1 cellular context compared by ENCODE assay signal in genomic region chr14:69539631-69540410, GRCh38.
TF ChIP-seq lines count a peak whose summit lies in the region.

No MANE protein-coding gene starts in this region.

TF ChIP-seq in liver, 16 proteins besides CTCF, POLR2A, EP300 and RAD21 (continued from another document):
- TF ChIP-seq, protein P1, sequence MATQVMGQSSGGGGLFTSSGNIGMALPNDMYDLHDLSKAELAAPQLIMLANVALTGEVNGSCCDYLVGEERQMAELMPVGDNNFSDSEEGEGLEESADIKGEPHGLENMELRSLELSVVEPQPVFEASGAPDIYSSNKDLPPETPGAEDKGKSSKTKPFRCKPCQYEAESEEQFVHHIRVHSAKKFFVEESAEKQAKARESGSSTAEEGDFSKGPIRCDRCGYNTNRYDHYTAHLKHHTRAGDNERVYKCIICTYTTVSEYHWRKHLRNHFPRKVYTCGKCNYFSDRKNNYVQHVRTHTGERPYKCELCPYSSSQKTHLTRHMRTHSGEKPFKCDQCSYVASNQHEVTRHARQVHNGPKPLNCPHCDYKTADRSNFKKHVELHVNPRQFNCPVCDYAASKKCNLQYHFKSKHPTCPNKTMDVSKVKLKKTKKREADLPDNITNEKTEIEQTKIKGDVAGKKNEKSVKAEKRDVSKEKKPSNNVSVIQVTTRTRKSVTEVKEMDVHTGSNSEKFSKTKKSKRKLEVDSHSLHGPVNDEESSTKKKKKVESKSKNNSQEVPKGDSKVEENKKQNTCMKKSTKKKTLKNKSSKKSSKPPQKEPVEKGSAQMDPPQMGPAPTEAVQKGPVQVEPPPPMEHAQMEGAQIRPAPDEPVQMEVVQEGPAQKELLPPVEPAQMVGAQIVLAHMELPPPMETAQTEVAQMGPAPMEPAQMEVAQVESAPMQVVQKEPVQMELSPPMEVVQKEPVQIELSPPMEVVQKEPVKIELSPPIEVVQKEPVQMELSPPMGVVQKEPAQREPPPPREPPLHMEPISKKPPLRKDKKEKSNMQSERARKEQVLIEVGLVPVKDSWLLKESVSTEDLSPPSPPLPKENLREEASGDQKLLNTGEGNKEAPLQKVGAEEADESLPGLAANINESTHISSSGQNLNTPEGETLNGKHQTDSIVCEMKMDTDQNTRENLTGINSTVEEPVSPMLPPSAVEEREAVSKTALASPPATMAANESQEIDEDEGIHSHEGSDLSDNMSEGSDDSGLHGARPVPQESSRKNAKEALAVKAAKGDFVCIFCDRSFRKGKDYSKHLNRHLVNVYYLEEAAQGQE (IDR thresholded peaks at IDR 0.05) = no peak
- peak; percentile 37 for TF ChIP-seq FOXA2 (IDR thresholded peaks at IDR 0.05)
- peak; percentile 55 for TF ChIP-seq SP1 (IDR thresholded peaks at IDR 0.05)
- TF ChIP-seq HNF4G (IDR thresholded peaks at IDR 0.05) = no peak
- no peak for TF ChIP-seq ATF3 (IDR thresholded peaks at IDR 0.05)
TF ChIP-seq in liver: peak in this region for 10.
